10 cellular contexts compared by ENCODE assay signal in the genomic region with DNA sequence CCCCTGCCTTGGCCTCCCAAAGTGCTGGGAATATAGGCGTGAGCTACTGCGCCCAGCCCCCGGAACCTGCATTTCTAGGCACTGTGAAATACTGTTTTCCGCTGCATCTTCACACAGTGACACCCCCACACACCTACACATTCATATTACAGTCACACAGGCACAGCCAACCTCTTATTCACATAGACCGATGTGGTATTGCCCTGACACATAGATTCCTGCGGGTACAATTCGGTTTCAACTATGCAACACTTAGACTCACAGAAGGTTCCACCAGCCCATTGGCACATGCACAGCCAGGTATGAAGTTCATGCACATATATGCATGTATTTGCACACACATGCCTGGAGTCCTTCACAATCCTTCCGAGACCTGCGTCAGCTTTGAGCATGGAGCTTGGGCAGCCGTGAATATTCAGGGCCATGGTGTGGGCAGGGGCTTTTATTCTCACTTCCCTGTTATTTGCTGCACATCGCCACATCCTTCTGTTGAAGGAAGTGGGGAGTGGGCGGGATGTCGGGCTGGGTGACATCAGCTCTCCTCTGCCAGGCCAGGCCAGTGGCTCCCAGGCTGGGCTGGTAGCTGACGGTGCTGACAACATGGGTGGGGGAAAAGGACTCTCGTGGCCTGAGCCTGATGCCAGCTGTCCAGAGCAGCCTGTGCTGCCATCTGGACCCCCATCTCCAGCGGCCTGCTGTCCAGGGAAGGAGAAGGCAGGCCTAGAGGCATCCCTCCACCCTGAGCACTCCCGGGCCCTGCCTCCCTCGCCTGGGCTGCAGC. TPM values are rescaled to one million over a fixed set of nuclear protein-coding genes. Genes with fewer than 3 reads are reported as not detected.
DNase-seq lines count a peak whose midpoint lies in the region; TF ChIP-seq lines count a peak whose summit lies in the region.
"Had no signal": no experiment of that assay in that cellular context is flagged by ENCODE, and none has a peak within 500 bp of the region (broad histone marks: within the 10 kb centered on the region; RNA-seq: fewer than 3 reads in every experiment).

No MANE protein-coding gene starts in this region.

- H3K9me3 Mint-ChIP-seq in IgD-negative memory B cell (no peaks in the 10 kb centered on the region), endothelial cell (ENCODE audit: unreplicated experiment) (no peaks in the 10 kb centered on the region)

- H3K4me1 ChIP-seq in A673 (ENCODE audit: insufficient read depth, low read length, poor library complexity, severe bottlenecking), result peaks cover 23% of the 10 kb centered on the region

- CTCF ChIA-PET in A673 (lab: Charles Lee), result no interaction called here

- DNase-seq in WERI-Rb-1 (peak; percentile 37), endothelial cell (ENCODE audit: low spot score) (no peak), AG20443 (ENCODE audit: low spot score) (no peak), NCI-H2107 (lab: John Stamatoyannopoulos, UW) (no peak), foreskin melanocyte (no peak), A673 (ENCODE audit: low spot score) (no peak)
- DNase-seq in stimulated activated CD8-positive, alpha-beta memory T cell treated with anti-CD3 and anti-CD28 coated beads, Interleukin-15, amount 100 ng/mL, for 48 hours (ENCODE audit: low read depth in 2 of 2), result peak; percentile 63 to 68
- DNase-seq: NCI-H446 had no signal

- H3K27me3 ChIP-seq in WERI-Rb-1 (ENCODE audit: insufficient read depth, low read depth, severe bottlenecking) (no peaks in the 10 kb centered on the region), A673 (replicated peaks; ENCODE audit: insufficient read depth, low read depth, low read length, poor library complexity) (no peaks in the 10 kb centered on the region)

- H3K4me3 ChIP-seq in WERI-Rb-1 (ENCODE audit: low read depth, low read length) (no peak overlapping the region), A673 (ENCODE audit: low read depth, low read length, poor library complexity, severe bottlenecking) (no peak overlapping the region)
- H3K4me3 ChIP-seq: body of pancreas had no signal

- H3K9me3 ChIP-seq in WERI-Rb-1 (ENCODE audit: severe bottlenecking) (no peaks in the 10 kb centered on the region), A673 (ENCODE audit: low read depth, low read length, poor library complexity, severe bottlenecking) (no peaks in the 10 kb centered on the region)
- H3K9me3 ChIP-seq: body of pancreas had no signal

- peaks cover 47 to 56% (median 50%) of the 10 kb centered on the region in 3 donors for H3K4me1 Mint-ChIP-seq in IgD-negative memory B cell
- H3K4me1 Mint-ChIP-seq in endothelial cell (ENCODE audit: unreplicated experiment), result peaks cover 22% of the 10 kb centered on the region

- no peaks in the 10 kb centered on the region for H3K36me3 Mint-ChIP-seq in IgD-negative memory B cell
- no peaks in the 10 kb centered on the region for H3K36me3 Mint-ChIP-seq in endothelial cell (ENCODE audit: low read depth, unreplicated experiment)

- H3K27ac ChIP-seq in WERI-Rb-1, result no peak overlapping the region
- H3K27ac ChIP-seq in A673 (ENCODE audit: low read depth, low read length, poor library complexity, severe bottlenecking), result no peak overlapping the region

- no TSS peak for BruUV-seq in A673 (replicated peaks; lab: Mats Ljungman, UMichigan)

- POLR2A ChIA-PET in A673 (lab: Charles Lee; ENCODE audit: low non-redundant PET), result no interaction called here

- H3K27me3 Mint-ChIP-seq in IgD-negative memory B cell (no peaks in the 10 kb centered on the region), endothelial cell (ENCODE audit: unreplicated experiment) (peaks cover 11% of the 10 kb centered on the region)

- no peak for TF ChIP-seq CTCF in WERI-Rb-1 (IDR thresholded peaks at IDR 0.05; ENCODE audit: low read depth, low read length)
- no peak for TF ChIP-seq CTCF in endothelial cell (IDR thresholded peaks at IDR 0.05; ENCODE audit: unreplicated experiment)
- no peak for TF ChIP-seq CTCF in A673 (conservative IDR thresholded peaks at IDR 0.05; ENCODE audit: low read depth, low read length)

- H3K36me3 ChIP-seq in WERI-Rb-1, result no peaks in the 10 kb centered on the region
- H3K36me3 ChIP-seq in A673 (ENCODE audit: insufficient read depth, low read length, poor library complexity, severe bottlenecking), result no peaks in the 10 kb centered on the region

- H3K4me3 Mint-ChIP-seq in IgD-negative memory B cell (peak overlapping the region; percentile 41 to 80 (median 67)), endothelial cell (ENCODE audit: unreplicated experiment) (peak overlapping the region; percentile 51)

- intact Hi-C loops in A673 (cut with micrococcal nuclease; ENCODE audit: unreplicated experiment), result loop anchor here (10.0 kb wide), 1 partner anchor 246 kb away; a partner anchor contains a TSS

- H3K27ac Mint-ChIP-seq in IgD-negative memory B cell (peak overlapping the region; percentile 55 to 89 (median 78)), endothelial cell (ENCODE audit: unreplicated experiment) (no peak overlapping the region)

RNA-seq across cellular contexts. Expression of a gene that starts 5.4 kb away (rescaled TPM):
- 78.8 TPM for polyA plus RNA-seq in IgD-negative memory B cell
- 386 TPM for total RNA-seq in endothelial cell (ENCODE audit: unreplicated experiment)
- total RNA-seq in A673 (2021), result 272 and 288 TPM in 2 replicates

RNA-seq across cellular contexts. Expression of a gene that starts 11.6 kb away (rescaled TPM):
- 2.9 TPM for polyA plus RNA-seq in IgD-negative memory B cell
- 0.46 TPM for total RNA-seq in endothelial cell (ENCODE audit: unreplicated experiment)
- 32.5 and 40.1 TPM in 2 replicates for total RNA-seq in A673 (2021)

RNA-seq across cellular contexts. Expression of a gene that starts 28.3 kb away (rescaled TPM):
- 69.0 TPM for polyA plus RNA-seq in IgD-negative memory B cell
- total RNA-seq in endothelial cell (ENCODE audit: unreplicated experiment) (143 TPM), A673 (2021) (118 and 121 TPM in 2 replicates)

Comparison
In these comparisons a context has a peak if more than half of its experiments do, and no peak if none do; other contexts are left out.
1. DNase-seq: peak in WERI-Rb-1 (single experiment) and stimulated activated CD8-positive, alpha-beta memory T cell treated with anti-CD3 and anti-CD28 coated beads, Interleukin-15, amount 100 ng/mL, for 48 hours (2 of 2); none in endothelial cell (single experiment), AG20443 (single experiment), NCI-H2107 (single experiment), foreskin melanocyte (single experiment) and A673 (single experiment).
2. RNA of a gene that starts 11.6 kb away (total RNA-seq): 32.5 to 40.1 TPM in A673; 0.46 TPM in endothelial cell (single experiment); every median in the first group is over 10 times any median in the second.